ENCODE assay signal across 14 cellular contexts in genomic region chr13:91805605-91806004, GRCh38.
DNase-seq lines count a peak whose midpoint lies in the region; ATAC-seq and TF ChIP-seq lines count a peak whose summit lies in the region.
"Had no signal": no experiment of that assay in that cellular context is flagged by ENCODE, and none has a peak within 500 bp of the region (broad histone marks: within the 10 kb centered on the region; RNA-seq: fewer than 3 reads in every experiment).

No MANE protein-coding gene starts in this region.

- H3K27ac ChIP-seq in cardiac muscle cell = peak overlapping the region; percentile 79
- no peak overlapping the region for H3K27ac ChIP-seq in heart left ventricle

- H3K27me3 Mint-ChIP-seq in brain = peaks cover 4% of the 10 kb centered on the region
- H3K27me3 Mint-ChIP-seq: dendritic cell treated with granulocyte-macrophage colony-stimulating factor and Interleukin-4, amounts not matched to agents 40 ng/mL and 50 ng/mL, for 4 days had no signal

- DNase-seq in cardiac muscle cell (ENCODE audit: low read depth in 1 of 2, low spot score in 1 of 2) = peak; percentile 5 to 44
- no peak for DNase-seq in heart left ventricle
- peak; percentile 51 for DNase-seq in NCI-H82 treated with DMSO at 0.1 percent for 48 hours (lab: John Stamatoyannopoulos, UW; ENCODE audit: unreplicated experiment)
- DNase-seq in retinal pigment epithelial cell (ENCODE audit: low read depth) = no peak
- no peak for DNase-seq in activated CD4-positive, CD25-positive, alpha-beta regulatory T cell (lab: John Stamatoyannopoulos, UW)
- DNase-seq in NCI-H2227 treated with DMSO at 0.1 percent for 48 hours (lab: John Stamatoyannopoulos, UW) = no peak
- DNase-seq: activated CD4-positive, alpha-beta T cell treated with anti-CD3 and anti-CD28 coated beads for 48 hours; activated T-cell treated with anti-CD3 and anti-CD28 coated beads, Interleukin-2, amount 50 U/mL, for 4 hours; mucosa of descending colon; NCI-H146; stimulated activated CD4-positive, alpha-beta T cell treated with anti-CD3 and anti-CD28 coated beads, Interleukin-1b, Interleukin-23, amount 100 ng/mL, for 48 hours had no signal

- WGBS in heart left ventricle, 4 donors = 40 to 61% (median 52%) methylated on average over 1 of the region's 1 CpG

- peak overlapping the region in 1 of 5 experiments; percentile 11 for H3K4me3 Mint-ChIP-seq in brain
- H3K4me3 Mint-ChIP-seq: activated T-cell treated with anti-CD3 and anti-CD28 coated beads, Interleukin-2, amount 50 U/mL, for 4 hours; dendritic cell treated with granulocyte-macrophage colony-stimulating factor and Interleukin-4, amounts not matched to agents 40 ng/mL and 50 ng/mL, for 4 days had no signal

- H3K27me3 ChIP-seq in cardiac muscle cell (no peaks in the 10 kb centered on the region), heart left ventricle (no peaks in the 10 kb centered on the region)

- no peaks in the 10 kb centered on the region for H3K36me3 Mint-ChIP-seq in brain

- TF ChIP-seq CTCF in cardiac muscle cell (IDR thresholded peaks at IDR 0.05; ENCODE audit: low read depth, low read length) (peak; percentile 16), heart left ventricle (IDR thresholded peaks at IDR 0.05) (peak in 6 of 12 donors; percentile 11 to 37 (median 20)), brain (conservative IDR thresholded peaks at IDR 0.05) (peak; percentile 42 to 49), retinal pigment epithelial cell (conservative IDR thresholded peaks at IDR 0.05; ENCODE audit: low read depth, low read length) (peak; percentile 44)

- no peak overlapping the region for H3K27ac Mint-ChIP-seq in brain
- H3K27ac Mint-ChIP-seq: dendritic cell treated with granulocyte-macrophage colony-stimulating factor and Interleukin-4, amounts not matched to agents 40 ng/mL and 50 ng/mL, for 4 days had no signal

- H3K9me3 ChIP-seq in cardiac muscle cell (ENCODE audit: low read depth) (no peaks in the 10 kb centered on the region), heart left ventricle (no peaks in the 10 kb centered on the region)
- H3K9me3 ChIP-seq: mucosa of descending colon had no signal

- intact Hi-C loops in heart left ventricle (cut with DNase I) = no loop called here

- ATAC-seq in heart left ventricle (no peak), GM21737 (IDR thresholded peaks at IDR 0.05; ENCODE audit: unreplicated experiment) (no peak)
- ATAC-seq: activated T-cell treated with anti-CD3 and anti-CD28 coated beads, Interleukin-2, amount 50 U/mL, for 4 hours; mucosa of descending colon had no signal

- H3K4me1 Mint-ChIP-seq in brain = peaks cover 11% of the 10 kb centered on the region

- H3K4me3 ChIP-seq in cardiac muscle cell = no peak overlapping the region
- no peak overlapping the region for H3K4me3 ChIP-seq in heart left ventricle
- no peak overlapping the region for H3K4me3 ChIP-seq in retinal pigment epithelial cell (ENCODE audit: low read length)
- H3K4me3 ChIP-seq: mucosa of descending colon had no signal

- H3K4me1 ChIP-seq in cardiac muscle cell (ENCODE audit: low read depth) (peaks cover 42% of the 10 kb centered on the region), heart left ventricle (no peaks in the 10 kb centered on the region)

- H3K9me3 Mint-ChIP-seq in brain = no peaks in the 10 kb centered on the region
- H3K9me3 Mint-ChIP-seq: dendritic cell treated with granulocyte-macrophage colony-stimulating factor and Interleukin-4, amounts not matched to agents 40 ng/mL and 50 ng/mL, for 4 days had no signal

- H3K36me3 ChIP-seq in cardiac muscle cell = no peaks in the 10 kb centered on the region
- no peaks in the 10 kb centered on the region for H3K36me3 ChIP-seq in heart left ventricle

- TF ChIP-seq POLR2A in heart left ventricle (IDR thresholded peaks at IDR 0.05) = no peak

Comparison
In these comparisons a context has a peak if more than half of its experiments do, and no peak if none do; other contexts are left out.
1. DNase-seq: peak in cardiac muscle cell (2 of 2) and NCI-H82 treated with DMSO at 0.1 percent for 48 hours (single experiment); none in heart left ventricle (0 of 5), retinal pigment epithelial cell (single experiment), activated CD4-positive, CD25-positive, alpha-beta regulatory T cell (0 of 4) and NCI-H2227 treated with DMSO at 0.1 percent for 48 hours (single experiment).